ENCODE assay signal across 8 cellular contexts in genomic region chr19:13151605-13152355, GRCh38. TPM values are rescaled to one million over a fixed set of nuclear protein-coding genes. Genes with fewer than 3 reads are reported as not detected.
DNase-seq lines count a peak whose midpoint lies in the region; ATAC-seq and TF ChIP-seq lines count a peak whose summit lies in the region.

No MANE protein-coding gene starts in this region.

- H3K27me3 Mint-ChIP-seq in natural killer cell treated with Interleukin-12 subunit alpha and Interleukin-12 subunit beta and Interleukin-15 and Interleukin-18, amount 100 ng/mL, for 72 hours = no peaks in the 10 kb centered on the region

- H3K4me3 Mint-ChIP-seq in natural killer cell treated with Interleukin-12 subunit alpha and Interleukin-12 subunit beta and Interleukin-15 and Interleukin-18, amount 100 ng/mL, for 72 hours = peak overlapping the region; percentile 94

- H3K27ac Mint-ChIP-seq in natural killer cell treated with Interleukin-12 subunit alpha and Interleukin-12 subunit beta and Interleukin-15 and Interleukin-18, amount 100 ng/mL, for 72 hours = peak overlapping the region; percentile 93 to 98

- H3K4me3 ChIP-seq in MM.1S (ENCODE audit: low read length) = peak overlapping the region; percentile 91

- peaks cover 36% of the 10 kb centered on the region for H3K27me3 ChIP-seq in MM.1S (replicated peaks; ENCODE audit: insufficient read depth, low read length)

- TF ChIP-seq CTCF in MM.1S (IDR thresholded peaks at IDR 0.05; ENCODE audit: low read length) = no peak

- H3K36me3 Mint-ChIP-seq in natural killer cell treated with Interleukin-12 subunit alpha and Interleukin-12 subunit beta and Interleukin-15 and Interleukin-18, amount 100 ng/mL, for 72 hours = peaks cover 15% of the 10 kb centered on the region

- H3K4me1 ChIP-seq in MM.1S (ENCODE audit: low read length) = peaks cover 32% of the 10 kb centered on the region

- peak overlapping the region; percentile 97 for H3K4me2 ChIP-seq in MM.1S (ENCODE audit: low read depth, low read length)

- no peaks in the 10 kb centered on the region for H3K9me2 ChIP-seq in MM.1S (replicated peaks; ENCODE audit: insufficient read depth, low read length)

- DNase-seq in DMS53 treated with DMSO at 0.1 percent for 48 hours (lab: John Stamatoyannopoulos, UW; ENCODE audit: unreplicated experiment) (peak; percentile 84), GOT3 (lab: John Stamatoyannopoulos, UW) (peak; percentile 85), MM.1S (peak; percentile 96), SHP77 (lab: John Stamatoyannopoulos, UW) (peak; percentile 92 to 93), fibroblast of peridontal ligament (ENCODE audit: extremely low read depth) (peak; percentile 96)
- DNase-seq in activated effector memory CD4-positive, alpha-beta T cell treated with Interleukin-2 at 50 U/mL for 16 hours = peak; percentile 93
- peak; percentile 96 for DNase-seq in natural killer cell treated with Interleukin-12 subunit alpha and Interleukin-12 subunit beta and Interleukin-15 and Interleukin-18, amount 100 ng/mL, for 72 hours (ENCODE audit: low spot score)
- DNase-seq in stimulated activated naive CD4-positive, alpha-beta T cell (lab: John Stamatoyannopoulos, UW) = peak; percentile 92 to 95 (median 93)

- H3K79me2 ChIP-seq in MM.1S (ENCODE audit: low read length) = peaks cover 3% of the 10 kb centered on the region; the same call in 1 of the 2 replicates

- H2AFZ ChIP-seq in MM.1S (ENCODE audit: low read length) = peak overlapping the region; percentile 89

- H3K4me1 Mint-ChIP-seq in natural killer cell treated with Interleukin-12 subunit alpha and Interleukin-12 subunit beta and Interleukin-15 and Interleukin-18, amount 100 ng/mL, for 72 hours (ENCODE audit: low read depth in 2 of 2) = peaks cover 55 to 61% of the 10 kb centered on the region in 2 donors

- no peaks in the 10 kb centered on the region for H3K9me3 Mint-ChIP-seq in natural killer cell treated with Interleukin-12 subunit alpha and Interleukin-12 subunit beta and Interleukin-15 and Interleukin-18, amount 100 ng/mL, for 72 hours

- peak; percentile 73 for ATAC-seq in natural killer cell treated with Interleukin-12 subunit alpha and Interleukin-12 subunit beta and Interleukin-15 and Interleukin-18, amount 100 ng/mL, for 72 hours

- H4K20me1 ChIP-seq in MM.1S (ENCODE audit: insufficient read depth, low read length) = no peaks in the 10 kb centered on the region

- peak overlapping the region; percentile 84 for H3K9ac ChIP-seq in MM.1S (ENCODE audit: low read length)

- H3F3A ChIP-seq in MM.1S (ENCODE audit: insufficient read depth, low read length) = peaks cover 8% of the 10 kb centered on the region; the same call in 1 of the 2 replicates

- H3K9me3 ChIP-seq in MM.1S (replicated peaks; ENCODE audit: insufficient read depth, low read length) = no peaks in the 10 kb centered on the region

- peak overlapping the region; percentile 45; the same call in 1 of the 2 replicates for H3K27ac ChIP-seq in MM.1S (ENCODE audit: low read length)

- H3K36me3 ChIP-seq in MM.1S (replicated peaks; ENCODE audit: insufficient read depth, low read length) = no peaks in the 10 kb centered on the region

RNA-seq across cellular contexts. Expression of gene IER2, which starts 1.6 kb away (rescaled TPM):
- total RNA-seq in natural killer cell treated with Interleukin-12 subunit alpha and Interleukin-12 subunit beta and Interleukin-15 and Interleukin-18, amount 100 ng/mL, for 72 hours = 100 to 1,000 TPM; 106 to 117 TPM

RNA-seq across cellular contexts. Expression of gene STX10, which starts 1.6 kb away (rescaled TPM):
- 10 to 100 TPM; 48.1 to 62.5 TPM for total RNA-seq in natural killer cell treated with Interleukin-12 subunit alpha and Interleukin-12 subunit beta and Interleukin-15 and Interleukin-18, amount 100 ng/mL, for 72 hours

RNA-seq across cellular contexts. Expression of gene NACC1, which starts 33.7 kb away (rescaled TPM):
- 100 to 1,000 TPM; 129 to 138 TPM for total RNA-seq in natural killer cell treated with Interleukin-12 subunit alpha and Interleukin-12 subunit beta and Interleukin-15 and Interleukin-18, amount 100 ng/mL, for 72 hours

RNA-seq across cellular contexts. Expression of gene TRMT1, which starts 35.2 kb away (rescaled TPM):
- total RNA-seq in natural killer cell treated with Interleukin-12 subunit alpha and Interleukin-12 subunit beta and Interleukin-15 and Interleukin-18, amount 100 ng/mL, for 72 hours = 100 to 1,000 TPM in 1 of 2 donors, 10 to 100 TPM in 1; 54.6 to 120 TPM

RNA-seq across cellular contexts. Expression of gene LYL1, which starts 49.1 kb away (rescaled TPM):
- 1 to 10 TPM in 1 of 2 donors, under 1 TPM in 1; 0.86 to 1.4 TPM for total RNA-seq in natural killer cell treated with Interleukin-12 subunit alpha and Interleukin-12 subunit beta and Interleukin-15 and Interleukin-18, amount 100 ng/mL, for 72 hours

Comparison
In these comparisons a context has a peak if more than half of its experiments do, and no peak if none do; other contexts are left out.
1. Peak in every context shown above with its lines: DNase-seq, ATAC-seq, H3K4me3 ChIP-seq and H3K27ac ChIP-seq.